1 cellular context compared by ENCODE assay signal in the genomic region with DNA sequence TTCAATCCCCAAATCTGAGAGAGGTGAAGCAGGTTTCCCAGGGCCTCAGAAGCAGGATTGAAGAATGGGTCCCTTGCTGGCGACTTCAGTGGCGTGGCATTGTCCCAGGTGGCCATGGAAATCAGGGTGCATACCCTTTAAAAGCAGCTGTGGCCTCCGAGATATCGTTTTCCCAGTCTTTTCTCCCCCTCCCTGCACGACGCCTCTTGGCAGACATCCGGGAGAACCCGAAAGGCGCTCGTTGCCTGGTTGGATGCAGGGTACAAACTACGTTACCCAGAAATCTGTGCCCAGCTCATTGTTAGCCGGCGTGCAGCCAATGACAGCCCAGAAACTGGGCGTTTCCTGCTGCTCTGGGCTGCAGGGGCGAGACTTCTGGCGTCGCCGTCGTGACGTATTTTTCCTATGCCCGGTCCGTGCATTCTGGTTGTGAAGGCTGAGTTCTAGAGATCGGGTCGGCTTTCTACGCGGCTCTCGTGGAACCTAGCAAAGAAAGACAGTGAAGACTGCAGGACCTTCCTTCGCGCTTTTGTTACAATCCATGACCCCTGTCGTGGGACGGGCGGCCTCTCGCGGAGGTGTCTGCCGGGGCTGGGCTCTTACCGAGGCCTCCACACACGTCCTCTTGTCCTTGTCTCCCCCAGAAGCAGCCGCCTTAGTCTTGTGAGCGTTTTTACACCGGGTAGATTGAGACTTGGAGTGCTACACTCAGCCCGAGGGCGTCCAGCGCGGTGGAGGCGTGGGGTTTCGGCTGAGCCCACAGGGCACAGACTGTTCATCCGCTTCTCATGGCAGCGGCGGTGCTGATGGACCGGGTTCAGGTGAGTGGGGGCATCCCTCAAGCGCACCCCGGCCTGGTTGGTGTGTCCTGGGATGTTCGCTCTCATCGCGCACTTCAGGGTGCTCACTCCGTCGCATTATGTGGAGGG.
TF ChIP-seq lines count a peak whose summit lies in the region.

A gene (plus strand): TSS at position 395 of the 929 bp plus-strand sequence. CDS start 394 bp downstream, at position 789.

TF ChIP-seq in K562, 482 proteins besides CTCF, POLR2A, EP300 and RAD21 (continued from another document and continues in another):
- no peak for TF ChIP-seq MYBL2 (IDR thresholded peaks at IDR 0.05; ENCODE audit: low read depth)
- TF ChIP-seq MYBL2 (CRISPR knock-in tag; IDR thresholded peaks at IDR 0.05; ENCODE audit: borderline replicate concordance) = no peak
- TF ChIP-seq, protein P1, sequence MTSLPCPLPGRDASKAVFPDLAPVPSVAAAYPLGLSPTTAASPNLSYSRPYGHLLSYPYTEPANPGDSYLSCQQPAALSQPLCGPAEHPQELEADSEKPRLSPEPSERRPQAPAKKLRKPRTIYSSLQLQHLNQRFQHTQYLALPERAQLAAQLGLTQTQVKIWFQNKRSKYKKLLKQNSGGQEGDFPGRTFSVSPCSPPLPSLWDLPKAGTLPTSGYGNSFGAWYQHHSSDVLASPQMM (CRISPR knock-in tag; IDR thresholded peaks at IDR 0.05) = no peak
- TF ChIP-seq ZNF140 (CRISPR knock-in tag; IDR thresholded peaks at IDR 0.05) = no peak
- 0 out of 2 replicates have a peak, but pooled peaks have one; percentile 38 for TF ChIP-seq NFE2 (IDR thresholded peaks at IDR 0.05; ENCODE audit: low read depth)
- TF ChIP-seq, protein P2, sequence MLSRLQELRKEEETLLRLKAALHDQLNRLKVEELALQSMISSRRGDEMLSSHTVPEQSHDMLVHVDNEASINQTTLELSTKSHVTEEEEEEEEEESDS (CRISPR knock-in tag; IDR thresholded peaks at IDR 0.05) = no peak
- peak in 1 of 2 experiments; percentile 24; a peak in 2 of 4 replicates for TF ChIP-seq SIN3A (IDR thresholded peaks at IDR 0.05; ENCODE audit: borderline replicate concordance in 2 of 2, control insufficient read depth in 1 of 2, low read depth in 2 of 2, low read length in 2 of 2)
- TF ChIP-seq TOE1 (IDR thresholded peaks at IDR 0.05; ENCODE audit: borderline replicate concordance) = no peak
- TF ChIP-seq TOE1 (CRISPR knock-in tag; IDR thresholded peaks at IDR 0.05; ENCODE audit: borderline replicate concordance, low read depth) = no peak
- TF ChIP-seq MTA1 (IDR thresholded peaks at IDR 0.05; ENCODE audit: borderline replicate concordance) = peak; percentile 98
- TF ChIP-seq, protein P3, sequence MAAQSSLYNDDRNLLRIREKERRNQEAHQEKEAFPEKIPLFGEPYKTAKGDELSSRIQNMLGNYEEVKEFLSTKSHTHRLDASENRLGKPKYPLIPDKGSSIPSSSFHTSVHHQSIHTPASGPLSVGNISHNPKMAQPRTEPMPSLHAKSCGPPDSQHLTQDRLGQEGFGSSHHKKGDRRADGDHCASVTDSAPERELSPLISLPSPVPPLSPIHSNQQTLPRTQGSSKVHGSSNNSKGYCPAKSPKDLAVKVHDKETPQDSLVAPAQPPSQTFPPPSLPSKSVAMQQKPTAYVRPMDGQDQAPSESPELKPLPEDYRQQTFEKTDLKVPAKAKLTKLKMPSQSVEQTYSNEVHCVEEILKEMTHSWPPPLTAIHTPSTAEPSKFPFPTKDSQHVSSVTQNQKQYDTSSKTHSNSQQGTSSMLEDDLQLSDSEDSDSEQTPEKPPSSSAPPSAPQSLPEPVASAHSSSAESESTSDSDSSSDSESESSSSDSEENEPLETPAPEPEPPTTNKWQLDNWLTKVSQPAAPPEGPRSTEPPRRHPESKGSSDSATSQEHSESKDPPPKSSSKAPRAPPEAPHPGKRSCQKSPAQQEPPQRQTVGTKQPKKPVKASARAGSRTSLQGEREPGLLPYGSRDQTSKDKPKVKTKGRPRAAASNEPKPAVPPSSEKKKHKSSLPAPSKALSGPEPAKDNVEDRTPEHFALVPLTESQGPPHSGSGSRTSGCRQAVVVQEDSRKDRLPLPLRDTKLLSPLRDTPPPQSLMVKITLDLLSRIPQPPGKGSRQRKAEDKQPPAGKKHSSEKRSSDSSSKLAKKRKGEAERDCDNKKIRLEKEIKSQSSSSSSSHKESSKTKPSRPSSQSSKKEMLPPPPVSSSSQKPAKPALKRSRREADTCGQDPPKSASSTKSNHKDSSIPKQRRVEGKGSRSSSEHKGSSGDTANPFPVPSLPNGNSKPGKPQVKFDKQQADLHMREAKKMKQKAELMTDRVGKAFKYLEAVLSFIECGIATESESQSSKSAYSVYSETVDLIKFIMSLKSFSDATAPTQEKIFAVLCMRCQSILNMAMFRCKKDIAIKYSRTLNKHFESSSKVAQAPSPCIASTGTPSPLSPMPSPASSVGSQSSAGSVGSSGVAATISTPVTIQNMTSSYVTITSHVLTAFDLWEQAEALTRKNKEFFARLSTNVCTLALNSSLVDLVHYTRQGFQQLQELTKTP (IDR thresholded peaks at IDR 0.05; ENCODE audit: low read depth in 1 of 2, partially characterized antibody in 2 of 2) = peak in 1 of 2 experiments; percentile 90
- TF ChIP-seq, protein P4, sequence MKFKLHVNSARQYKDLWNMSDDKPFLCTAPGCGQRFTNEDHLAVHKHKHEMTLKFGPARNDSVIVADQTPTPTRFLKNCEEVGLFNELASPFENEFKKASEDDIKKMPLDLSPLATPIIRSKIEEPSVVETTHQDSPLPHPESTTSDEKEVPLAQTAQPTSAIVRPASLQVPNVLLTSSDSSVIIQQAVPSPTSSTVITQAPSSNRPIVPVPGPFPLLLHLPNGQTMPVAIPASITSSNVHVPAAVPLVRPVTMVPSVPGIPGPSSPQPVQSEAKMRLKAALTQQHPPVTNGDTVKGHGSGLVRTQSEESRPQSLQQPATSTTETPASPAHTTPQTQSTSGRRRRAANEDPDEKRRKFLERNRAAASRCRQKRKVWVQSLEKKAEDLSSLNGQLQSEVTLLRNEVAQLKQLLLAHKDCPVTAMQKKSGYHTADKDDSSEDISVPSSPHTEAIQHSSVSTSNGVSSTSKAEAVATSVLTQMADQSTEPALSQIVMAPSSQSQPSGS (CRISPR knock-in tag; IDR thresholded peaks at IDR 0.05) = no peak
- peak; percentile 28 for TF ChIP-seq TBP (optimal IDR thresholded peaks at IDR 0.05; ENCODE audit: low read depth, low read length)
- TF ChIP-seq, protein P5, sequence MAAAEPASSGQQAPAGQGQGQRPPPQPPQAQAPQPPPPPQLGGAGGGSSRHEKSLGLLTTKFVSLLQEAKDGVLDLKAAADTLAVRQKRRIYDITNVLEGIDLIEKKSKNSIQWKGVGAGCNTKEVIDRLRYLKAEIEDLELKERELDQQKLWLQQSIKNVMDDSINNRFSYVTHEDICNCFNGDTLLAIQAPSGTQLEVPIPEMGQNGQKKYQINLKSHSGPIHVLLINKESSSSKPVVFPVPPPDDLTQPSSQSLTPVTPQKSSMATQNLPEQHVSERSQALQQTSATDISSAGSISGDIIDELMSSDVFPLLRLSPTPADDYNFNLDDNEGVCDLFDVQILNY (CRISPR knock-in tag; IDR thresholded peaks at IDR 0.05) = no peak
- TF ChIP-seq, protein P6, sequence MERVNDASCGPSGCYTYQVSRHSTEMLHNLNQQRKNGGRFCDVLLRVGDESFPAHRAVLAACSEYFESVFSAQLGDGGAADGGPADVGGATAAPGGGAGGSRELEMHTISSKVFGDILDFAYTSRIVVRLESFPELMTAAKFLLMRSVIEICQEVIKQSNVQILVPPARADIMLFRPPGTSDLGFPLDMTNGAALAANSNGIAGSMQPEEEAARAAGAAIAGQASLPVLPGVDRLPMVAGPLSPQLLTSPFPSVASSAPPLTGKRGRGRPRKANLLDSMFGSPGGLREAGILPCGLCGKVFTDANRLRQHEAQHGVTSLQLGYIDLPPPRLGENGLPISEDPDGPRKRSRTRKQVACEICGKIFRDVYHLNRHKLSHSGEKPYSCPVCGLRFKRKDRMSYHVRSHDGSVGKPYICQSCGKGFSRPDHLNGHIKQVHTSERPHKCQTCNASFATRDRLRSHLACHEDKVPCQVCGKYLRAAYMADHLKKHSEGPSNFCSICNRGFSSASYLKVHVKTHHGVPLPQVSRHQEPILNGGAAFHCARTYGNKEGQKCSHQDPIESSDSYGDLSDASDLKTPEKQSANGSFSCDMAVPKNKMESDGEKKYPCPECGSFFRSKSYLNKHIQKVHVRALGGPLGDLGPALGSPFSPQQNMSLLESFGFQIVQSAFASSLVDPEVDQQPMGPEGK (CRISPR knock-in tag; IDR thresholded peaks at IDR 0.05; ENCODE audit: borderline replicate concordance) = no peak
- TF ChIP-seq TCF7 (IDR thresholded peaks at IDR 0.05; ENCODE audit: borderline replicate concordance) = no peak
- 0 out of 2 replicates have a peak, but pooled peaks have one; percentile 38 for TF ChIP-seq SP1 (CRISPR knock-in tag; IDR thresholded peaks at IDR 0.05)
- TF ChIP-seq ETV5 (CRISPR knock-in tag; IDR thresholded peaks at IDR 0.05; ENCODE audit: low read depth) = 0 out of 2 replicates have a peak, but pooled peaks have one; percentile 27
- TF ChIP-seq, protein P7, sequence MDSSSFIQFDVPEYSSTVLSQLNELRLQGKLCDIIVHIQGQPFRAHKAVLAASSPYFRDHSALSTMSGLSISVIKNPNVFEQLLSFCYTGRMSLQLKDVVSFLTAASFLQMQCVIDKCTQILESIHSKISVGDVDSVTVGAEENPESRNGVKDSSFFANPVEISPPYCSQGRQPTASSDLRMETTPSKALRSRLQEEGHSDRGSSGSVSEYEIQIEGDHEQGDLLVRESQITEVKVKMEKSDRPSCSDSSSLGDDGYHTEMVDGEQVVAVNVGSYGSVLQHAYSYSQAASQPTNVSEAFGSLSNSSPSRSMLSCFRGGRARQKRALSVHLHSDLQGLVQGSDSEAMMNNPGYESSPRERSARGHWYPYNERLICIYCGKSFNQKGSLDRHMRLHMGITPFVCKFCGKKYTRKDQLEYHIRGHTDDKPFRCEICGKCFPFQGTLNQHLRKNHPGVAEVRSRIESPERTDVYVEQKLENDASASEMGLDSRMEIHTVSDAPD (CRISPR knock-in tag; IDR thresholded peaks at IDR 0.05) = no peak
- TF ChIP-seq, protein P8, sequence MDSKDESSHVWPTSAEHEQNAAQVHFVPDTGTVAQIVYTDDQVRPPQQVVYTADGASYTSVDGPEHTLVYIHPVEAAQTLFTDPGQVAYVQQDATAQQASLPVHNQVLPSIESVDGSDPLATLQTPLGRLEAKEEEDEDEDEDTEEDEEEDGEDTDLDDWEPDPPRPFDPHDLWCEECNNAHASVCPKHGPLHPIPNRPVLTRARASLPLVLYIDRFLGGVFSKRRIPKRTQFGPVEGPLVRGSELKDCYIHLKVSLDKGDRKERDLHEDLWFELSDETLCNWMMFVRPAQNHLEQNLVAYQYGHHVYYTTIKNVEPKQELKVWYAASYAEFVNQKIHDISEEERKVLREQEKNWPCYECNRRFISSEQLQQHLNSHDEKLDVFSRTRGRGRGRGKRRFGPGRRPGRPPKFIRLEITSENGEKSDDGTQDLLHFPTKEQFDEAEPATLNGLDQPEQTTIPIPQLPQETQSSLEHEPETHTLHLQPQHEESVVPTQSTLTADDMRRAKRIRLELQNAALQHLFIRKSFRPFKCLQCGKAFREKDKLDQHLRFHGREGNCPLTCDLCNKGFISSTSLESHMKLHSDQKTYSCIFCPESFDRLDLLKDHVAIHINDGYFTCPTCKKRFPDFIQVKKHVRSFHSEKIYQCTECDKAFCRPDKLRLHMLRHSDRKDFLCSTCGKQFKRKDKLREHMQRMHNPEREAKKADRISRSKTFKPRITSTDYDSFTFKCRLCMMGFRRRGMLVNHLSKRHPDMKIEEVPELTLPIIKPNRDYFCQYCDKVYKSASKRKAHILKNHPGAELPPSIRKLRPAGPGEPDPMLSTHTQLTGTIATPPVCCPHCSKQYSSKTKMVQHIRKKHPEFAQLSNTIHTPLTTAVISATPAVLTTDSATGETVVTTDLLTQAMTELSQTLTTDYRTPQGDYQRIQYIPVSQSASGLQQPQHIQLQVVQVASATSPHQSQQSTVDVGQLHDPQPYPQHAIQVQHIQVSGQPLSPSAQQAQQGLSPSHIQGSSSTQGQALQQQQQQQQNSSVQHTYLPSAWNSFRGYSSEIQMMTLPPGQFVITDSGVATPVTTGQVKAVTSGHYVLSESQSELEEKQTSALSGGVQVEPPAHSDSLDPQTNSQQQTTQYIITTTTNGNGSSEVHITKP (IDR thresholded peaks at IDR 0.05; ENCODE audit: partially characterized antibody) = peak; percentile 65
- no peak for TF ChIP-seq DNMT1 (IDR thresholded peaks at IDR 0.05)
- TF ChIP-seq, protein P9, sequence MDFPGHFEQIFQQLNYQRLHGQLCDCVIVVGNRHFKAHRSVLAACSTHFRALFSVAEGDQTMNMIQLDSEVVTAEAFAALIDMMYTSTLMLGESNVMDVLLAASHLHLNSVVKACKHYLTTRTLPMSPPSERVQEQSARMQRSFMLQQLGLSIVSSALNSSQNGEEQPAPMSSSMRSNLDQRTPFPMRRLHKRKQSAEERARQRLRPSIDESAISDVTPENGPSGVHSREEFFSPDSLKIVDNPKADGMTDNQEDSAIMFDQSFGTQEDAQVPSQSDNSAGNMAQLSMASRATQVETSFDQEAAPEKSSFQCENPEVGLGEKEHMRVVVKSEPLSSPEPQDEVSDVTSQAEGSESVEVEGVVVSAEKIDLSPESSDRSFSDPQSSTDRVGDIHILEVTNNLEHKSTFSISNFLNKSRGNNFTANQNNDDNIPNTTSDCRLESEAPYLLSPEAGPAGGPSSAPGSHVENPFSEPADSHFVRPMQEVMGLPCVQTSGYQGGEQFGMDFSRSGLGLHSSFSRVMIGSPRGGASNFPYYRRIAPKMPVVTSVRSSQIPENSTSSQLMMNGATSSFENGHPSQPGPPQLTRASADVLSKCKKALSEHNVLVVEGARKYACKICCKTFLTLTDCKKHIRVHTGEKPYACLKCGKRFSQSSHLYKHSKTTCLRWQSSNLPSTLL (IDR thresholded peaks at IDR 0.05) = no peak
- peak in 1 of 3 experiments; percentile 42 for TF ChIP-seq YY1 (IDR thresholded peaks at IDR 0.05; ENCODE audit: borderline replicate concordance in 1 of 3, control insufficient read depth in 1 of 3, extremely low read depth in 1 of 3, insufficient read depth in 3 of 3, insufficient read length in 1 of 3, insufficient replicate concordance in 2 of 3, low read depth in 1 of 3, low read length in 2 of 3)
- peak; percentile 15; the same call in 1 of the 2 replicates for TF ChIP-seq EP400 (IDR thresholded peaks at IDR 0.05)
- no peak for TF ChIP-seq PHF21A (IDR thresholded peaks at IDR 0.05; ENCODE audit: borderline replicate concordance, low read depth)
- TF ChIP-seq DACH1 (IDR thresholded peaks at IDR 0.05; ENCODE audit: partially characterized antibody) = no peak
- TF ChIP-seq POLR3G (IDR thresholded peaks at IDR 0.05; ENCODE audit: extremely low read depth, insufficient read length, insufficient replicate concordance) = no peak
- TF ChIP-seq TAF7 (tag; IDR thresholded peaks at IDR 0.05) = 0 out of 2 replicates have a peak, but pooled peaks have one; percentile 19
- TF ChIP-seq, protein P10, sequence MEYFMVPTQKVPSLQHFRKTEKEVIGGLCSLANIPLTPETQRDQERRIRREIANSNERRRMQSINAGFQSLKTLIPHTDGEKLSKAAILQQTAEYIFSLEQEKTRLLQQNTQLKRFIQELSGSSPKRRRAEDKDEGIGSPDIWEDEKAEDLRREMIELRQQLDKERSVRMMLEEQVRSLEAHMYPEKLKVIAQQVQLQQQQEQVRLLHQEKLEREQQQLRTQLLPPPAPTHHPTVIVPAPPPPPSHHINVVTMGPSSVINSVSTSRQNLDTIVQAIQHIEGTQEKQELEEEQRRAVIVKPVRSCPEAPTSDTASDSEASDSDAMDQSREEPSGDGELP (CRISPR knock-in tag; IDR thresholded peaks at IDR 0.05; ENCODE audit: borderline replicate concordance) = peak; percentile 85
- TF ChIP-seq, protein P11, sequence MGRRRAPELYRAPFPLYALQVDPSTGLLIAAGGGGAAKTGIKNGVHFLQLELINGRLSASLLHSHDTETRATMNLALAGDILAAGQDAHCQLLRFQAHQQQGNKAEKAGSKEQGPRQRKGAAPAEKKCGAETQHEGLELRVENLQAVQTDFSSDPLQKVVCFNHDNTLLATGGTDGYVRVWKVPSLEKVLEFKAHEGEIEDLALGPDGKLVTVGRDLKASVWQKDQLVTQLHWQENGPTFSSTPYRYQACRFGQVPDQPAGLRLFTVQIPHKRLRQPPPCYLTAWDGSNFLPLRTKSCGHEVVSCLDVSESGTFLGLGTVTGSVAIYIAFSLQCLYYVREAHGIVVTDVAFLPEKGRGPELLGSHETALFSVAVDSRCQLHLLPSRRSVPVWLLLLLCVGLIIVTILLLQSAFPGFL (CRISPR knock-in tag; IDR thresholded peaks at IDR 0.05) = no peak
- no peak for TF ChIP-seq IRF2 (CRISPR knock-in tag; IDR thresholded peaks at IDR 0.05)
- no peak for TF ChIP-seq NCOA4 (IDR thresholded peaks at IDR 0.05; ENCODE audit: partially characterized antibody)
- no peak for TF ChIP-seq NR2C1 (IDR thresholded peaks at IDR 0.05)
- peak; percentile 41; the same call in 1 of the 2 replicates for TF ChIP-seq NR2C1 (tag; IDR thresholded peaks at IDR 0.05)
